In the genomic region with DNA sequence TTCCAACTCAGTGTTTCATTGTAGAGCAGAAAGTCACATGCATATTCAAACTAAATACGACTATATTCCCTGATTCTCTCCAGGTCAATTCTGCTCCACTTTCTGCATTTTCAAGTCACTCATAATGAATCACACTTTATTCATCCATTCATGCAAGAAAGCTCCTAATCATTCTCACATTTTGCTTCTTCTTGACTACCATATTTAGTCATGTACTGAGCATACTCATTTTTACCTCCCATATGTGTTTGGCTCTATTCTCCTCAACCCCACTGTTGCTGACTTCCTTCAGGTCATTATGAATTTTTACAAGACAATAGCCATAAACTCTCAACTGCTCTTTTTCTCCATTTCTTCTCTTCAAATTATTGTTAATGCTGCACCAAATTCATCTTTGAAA, we compare ENCODE assay signal across 19 cellular contexts. TPM values are rescaled to one million over a fixed set of nuclear protein-coding genes. Genes with fewer than 3 reads are reported as not detected.
"Had no signal": no experiment of that assay in that cellular context is flagged by ENCODE, and none has a peak within 500 bp of the region (broad histone marks: within the 10 kb centered on the region; RNA-seq: fewer than 3 reads in every experiment).

No MANE protein-coding gene starts in this region.

- H3K4me3 Mint-ChIP-seq: activated CD8-positive, alpha-beta memory T cell treated with anti-CD3 and anti-CD28 coated beads, Interleukin-2, amount 10 ng/mL, durations not matched to agents 7 days and 5 days; activated T-cell treated with anti-CD3 and anti-CD28 coated beads, Interleukin-2, amount 50 U/mL, for 24 hours; naive thymus-derived CD8-positive, alpha-beta T cell had no signal

- H3K9me3 Mint-ChIP-seq: activated T-cell treated with anti-CD3 and anti-CD28 coated beads, Interleukin-2, amount 50 U/mL, for 24 hours had no signal

- H3K4me3 ChIP-seq: mucosa of descending colon, suprapubic skin, upper lobe of left lung had no signal

- H3K27me3 Mint-ChIP-seq: activated CD8-positive, alpha-beta memory T cell treated with anti-CD3 and anti-CD28 coated beads, Interleukin-2, amount 10 ng/mL, durations not matched to agents 7 days and 5 days; activated T-cell treated with anti-CD3 and anti-CD28 coated beads, Interleukin-2, amount 50 U/mL, for 24 hours; naive thymus-derived CD8-positive, alpha-beta T cell had no signal

- DNase-seq: activated CD4-positive, alpha-beta T cell treated with anti-CD3 and anti-CD28 coated beads, Interleukin-2, amount 50 U/mL, for 4 hours; activated CD4-positive, CD25-positive, alpha-beta regulatory T cell treated with anti-CD3 and anti-CD28 coated beads, Interleukin-2, amount 50 U/mL, for 72 hours; activated CD8-positive, alpha-beta memory T cell treated with anti-CD3 and anti-CD28 coated beads, Interleukin-2, amount 10 ng/mL, durations not matched to agents 7 days and 5 days; activated effector memory CD4-positive, alpha-beta T cell treated with anti-CD3 and anti-CD28 coated beads, Interleukin-2, amount 50 U/mL, for 16 hours; activated T-cell treated with anti-CD3 and anti-CD28 coated beads, Interleukin-2, amount 50 U/mL, for 24 hours; amniotic stem cell; hypothalamus; mucosa of descending colon; naive thymus-derived CD8-positive, alpha-beta T cell; nucleus accumbens; stimulated activated CD4-positive, alpha-beta T cell treated with anti-CD3 and anti-CD28 coated beads, Interleukin-12 subunit alpha, Interleukin-12 subunit beta, amount 100 ng/mL, for 4 hours; stimulated activated naive CD4-positive, alpha-beta T cell treated with Interleukin-2 at 50 U/mL for 16 hours; upper lobe of left lung had no signal

- H3K36me3 ChIP-seq: suprapubic skin, upper lobe of left lung had no signal

- H3K27me3 ChIP-seq: suprapubic skin, upper lobe of left lung had no signal

- H3K27ac ChIP-seq: suprapubic skin, upper lobe of left lung had no signal

- H3K27ac Mint-ChIP-seq: activated CD8-positive, alpha-beta memory T cell treated with anti-CD3 and anti-CD28 coated beads, Interleukin-2, amount 10 ng/mL, durations not matched to agents 7 days and 5 days; activated naive CD4-positive, alpha-beta T cell treated with anti-CD3 and anti-CD28 coated beads, Interleukin-2, amount 50 U/mL, for 72 hours; activated T-cell treated with anti-CD3 and anti-CD28 coated beads, Interleukin-2, amount 50 U/mL, for 24 hours; naive thymus-derived CD8-positive, alpha-beta T cell had no signal

- H3K4me1 ChIP-seq: suprapubic skin, upper lobe of left lung had no signal

- FAIRE-seq: colon had no signal

- H3K36me3 Mint-ChIP-seq: activated CD8-positive, alpha-beta memory T cell treated with anti-CD3 and anti-CD28 coated beads, Interleukin-2, amount 10 ng/mL, durations not matched to agents 7 days and 5 days; activated naive CD4-positive, alpha-beta T cell treated with anti-CD3 and anti-CD28 coated beads, Interleukin-2, amount 50 U/mL, for 72 hours; naive thymus-derived CD8-positive, alpha-beta T cell had no signal

- H3K4me1 Mint-ChIP-seq: activated CD8-positive, alpha-beta memory T cell treated with anti-CD3 and anti-CD28 coated beads, Interleukin-2, amount 10 ng/mL, durations not matched to agents 7 days and 5 days; naive thymus-derived CD8-positive, alpha-beta T cell had no signal

- H3K9me3 ChIP-seq: mucosa of descending colon, suprapubic skin, upper lobe of left lung had no signal

RNA-seq across cellular contexts. Expression of a gene that starts 43.3 kb away (rescaled TPM):
- total RNA-seq: activated CD8-positive, alpha-beta memory T cell treated with anti-CD3 and anti-CD28 coated beads, Interleukin-2, amount 10 ng/mL, durations not matched to agents 7 days and 5 days; activated naive CD4-positive, alpha-beta T cell treated with anti-CD3 and anti-CD28 coated beads, Interleukin-2, amount 50 U/mL, for 72 hours; fibroblast of lung; glomerular endothelial cell; naive thymus-derived CD8-positive, alpha-beta T cell; pulmonary artery endothelial cell had no signal
- polyA plus RNA-seq: fibroblast of lung; naive thymus-derived CD8-positive, alpha-beta T cell had no signal
